ENCODE assay signal across 11 cellular contexts in genomic region chr11:107929611-107930200, GRCh38. TPM values are rescaled to one million over a fixed set of nuclear protein-coding genes. Genes with fewer than 3 reads are reported as not detected.
DNase-seq lines count a peak whose midpoint lies in the region; ATAC-seq, FAIRE-seq and TF ChIP-seq lines count a peak whose summit lies in the region.
"Had no signal": no experiment of that assay in that cellular context is flagged by ENCODE, and none has a peak within 500 bp of the region (broad histone marks: within the 10 kb centered on the region; RNA-seq: fewer than 3 reads in every experiment).

No MANE protein-coding gene starts in this region.

- DNase-seq in activated CD4-positive, alpha-beta T cell treated with anti-CD3 and anti-CD28 coated beads, Interleukin-2, amount 50 U/mL, for 48 hours, result peak; percentile 7 to 13
- no peak for DNase-seq in activated CD4-positive, alpha-beta T cell treated with anti-CD3 and anti-CD28 coated beads, Interleukin-2, amount 50 U/mL, for 1 hour
- DNase-seq in H1 (ENCODE audit: low read depth in 1 of 2, low spot score in 2 of 2) (peak in 1 of 2 experiments; percentile 38), GM20000 (ENCODE audit: low spot score) (no peak), SW 1271 (lab: John Stamatoyannopoulos, UW) (no peak)
- DNase-seq: Calu3 had no signal

- H3K4me3 ChIP-seq in H1 (ENCODE audit: extremely low read depth in 1 of 4, insufficient read depth in 2 of 4, low read depth in 3 of 4, low read length in 4 of 4) (peak overlapping the region; percentile 89 to 98 (median 92)), rectal smooth muscle tissue (ENCODE audit: low read length) (peak overlapping the region; percentile 52)
- H3K4me3 ChIP-seq: K562, SJSA1 had no signal

- H3K56ac ChIP-seq in H1 (replicated peaks; ENCODE audit: insufficient read length, low read depth, low read length), result no peak overlapping the region

- H3K9me3 ChIP-seq in H1 (ENCODE audit: insufficient read depth in 2 of 2, low read depth in 1 of 2, low read length in 1 of 2), result no peaks in the 10 kb centered on the region
- H3K9me3 ChIP-seq: SJSA1 had no signal

- peaks cover 0 to 45% of the 10 kb centered on the region in 2 experiments; a peak in 2 of 4 replicates for H3K79me2 ChIP-seq in H1 (ENCODE audit: control insufficient read depth in 1 of 2, insufficient read depth in 2 of 2, low read length in 2 of 2)

- H4K20me1 ChIP-seq in H1 (replicated peaks in 1 of 2; ENCODE audit: control insufficient read depth in 1 of 2, insufficient read depth in 2 of 2, low read length in 2 of 2), result peaks cover 0 to 3% of the 10 kb centered on the region in 2 experiments

- WGBS in H1 (ENCODE audit: extremely low coverage in 1 of 2, insufficient coverage in 1 of 2, insufficient read length in 1 of 2, insufficient replicate concordance in 2 of 2, low coverage in 1 of 2, low lambda C conversion rate in 2 of 2, missing lambda C conversion rate in 1 of 2), 2 experiments, result 36% methylated on average over 10 of the region's 10 CpGs; no CpG with 5 or more reads in 1 of the 2 experiments

- no peak for TF ChIP-seq POLR2A in H1 (IDR thresholded peaks at IDR 0.05; ENCODE audit: control extremely low read depth in 1 of 2, low read depth in 2 of 2, low read length in 2 of 2)

- no peak overlapping the region for H2BK15ac ChIP-seq in H1 (ENCODE audit: low read length)

- H4K91ac ChIP-seq in H1 (replicated peaks; ENCODE audit: insufficient read length, low read length), result no peak overlapping the region

- peak overlapping the region; percentile 82 to 99 for H3K4me2 ChIP-seq in H1 (ENCODE audit: insufficient read depth in 1 of 2, low read depth in 2 of 2, low read length in 2 of 2)

- TF ChIP-seq EP300 in H1 (IDR thresholded peaks at IDR 0.05; ENCODE audit: borderline replicate concordance in 1 of 2, low read depth in 2 of 2, low read length in 2 of 2), result no peak

- H3K4me1 ChIP-seq in H1 (replicated peaks in 1 of 4; ENCODE audit: control insufficient read depth in 3 of 4, insufficient read depth in 4 of 4, low read length in 3 of 4), result peaks cover 0 to 3% (median under 1%) of the 10 kb centered on the region in 4 experiments; a peak in 5 of 7 replicates
- no peaks in the 10 kb centered on the region for H3K4me1 ChIP-seq in rectal smooth muscle tissue (ENCODE audit: control insufficient read depth, insufficient read depth, low read length)

- H3K23ac ChIP-seq in H1 (ENCODE audit: insufficient read length), result no peak overlapping the region

- H4K5ac ChIP-seq in H1 (ENCODE audit: insufficient read length, low read depth, low read length), result no peak overlapping the region

- peaks cover 6% of the 10 kb centered on the region for H3K23me2 ChIP-seq in H1 (ENCODE audit: low read depth, low read length)

- H2BK5ac ChIP-seq in H1 (ENCODE audit: low read depth, low read length), result no peak overlapping the region

- H4K8ac ChIP-seq in H1 (ENCODE audit: extremely low read depth, insufficient read depth, low read length), result no peak overlapping the region

- H2BK12ac ChIP-seq in H1 (ENCODE audit: low read depth, low read length), result no peak overlapping the region

- H2AFZ ChIP-seq in H1 (ENCODE audit: low read length), result no peak overlapping the region

- H3K27ac ChIP-seq in H1 (ENCODE audit: low read depth, low read length) (peak overlapping the region; percentile 10; the same call in 1 of the 2 replicates), rectal smooth muscle tissue (ENCODE audit: low read depth, low read length) (no peak overlapping the region)
- H3K27ac ChIP-seq: SJSA1 had no signal

- ATAC-seq in HG02973 (IDR thresholded peaks at IDR 0.05; ENCODE audit: unreplicated experiment), result peak; percentile 19
- no peak for ATAC-seq in GM21526 (IDR thresholded peaks at IDR 0.05; ENCODE audit: low FRiP score, unreplicated experiment)
- ATAC-seq: K562 had no signal

- H3K9ac ChIP-seq in H1 (replicated peaks in 1 of 4; ENCODE audit: extremely low read depth in 1 of 4, low read depth in 3 of 4, low read length in 3 of 4) (peak overlapping the region in 3 of 4 experiments; percentile 0 to 70 (median 67); a peak in 3 of 7 replicates), rectal smooth muscle tissue (ENCODE audit: low read length) (no peak overlapping the region)

- H3K36me3 ChIP-seq in H1 (ENCODE audit: control insufficient read depth in 2 of 4, insufficient read depth in 4 of 4, low read length in 3 of 4), result no peaks in the 10 kb centered on the region
- H3K36me3 ChIP-seq in rectal smooth muscle tissue (ENCODE audit: control insufficient read depth, insufficient read depth, low read length), result no peaks in the 10 kb centered on the region
- H3K36me3 ChIP-seq: SJSA1 had no signal

- POLR2A ChIA-PET in H1 (lab: Charles Lee; ENCODE audit: partially characterized antibody), result no interaction called here

- no peak overlapping the region for H3K4ac ChIP-seq in H1 (replicated peaks; ENCODE audit: insufficient read length, low read depth, low read length)

- no peak for FAIRE-seq in H1 (lab: Jason Lieb, UNC)
- FAIRE-seq: K562 had no signal

- CTCF ChIA-PET in H1 (lab: Charles Lee; ENCODE audit: partially characterized antibody), result interaction anchor here (1.2 kb wide), 1 partner anchor 158 kb away, joined by 3 read pairs; no protein-coding TSS in a partner anchor

- TF ChIP-seq RAD21 in H1 (IDR thresholded peaks at IDR 0.05 in 1 of 2, conservative IDR thresholded peaks at IDR 0.05 in 1 of 2; ENCODE audit: low read depth in 2 of 2, low read length in 2 of 2), result no peak

- H2AK5ac ChIP-seq in H1 (ENCODE audit: low read depth, low read length), result no peak overlapping the region

- no peak overlapping the region for H3K14ac ChIP-seq in H1 (ENCODE audit: insufficient read length)

- H3K27me3 ChIP-seq in H1 (replicated peaks in 1 of 4; ENCODE audit: control insufficient read depth in 3 of 4, extremely low read depth in 1 of 4, insufficient read depth in 3 of 4, low read length in 3 of 4) (no peaks in the 10 kb centered on the region), rectal smooth muscle tissue (ENCODE audit: control insufficient read depth, insufficient read depth, low read length) (peaks cover 4% of the 10 kb centered on the region)

- H2BK20ac ChIP-seq in H1 (ENCODE audit: low read length), result no peak overlapping the region

- peaks cover 6% of the 10 kb centered on the region for H3K79me1 ChIP-seq in H1 (ENCODE audit: low read depth, low read length)

- no peak overlapping the region for H3K18ac ChIP-seq in H1 (ENCODE audit: extremely low read depth, low read length)

- H2BK120ac ChIP-seq in H1 (replicated peaks; ENCODE audit: low read depth, low read length), result no peak overlapping the region

- TF ChIP-seq CTCF in H1 (IDR thresholded peaks at IDR 0.05; ENCODE audit: control extremely low read depth in 1 of 3, insufficient read depth in 1 of 3, low read depth in 1 of 3, low read length in 3 of 3), result no peak
- TF ChIP-seq CTCF in GM20000 (IDR thresholded peaks at IDR 0.05; ENCODE audit: extremely low read depth, missing control alignments), result no peak

TF ChIP-seq in H1, 55 proteins besides CTCF, POLR2A, EP300 and RAD21:
- TF ChIP-seq TBP (IDR thresholded peaks at IDR 0.05; ENCODE audit: low read depth, low read length) (no peak), YY1 (IDR thresholded peaks at IDR 0.05; ENCODE audit: low read depth, low read length) (peak; percentile 81), TAF7 (optimal IDR thresholded peaks at IDR 0.05; ENCODE audit: borderline replicate concordance, low read depth, low read length) (no peak), ATF2 (IDR thresholded peaks at IDR 0.05; ENCODE audit: low read length) (no peak), MAFK (IDR thresholded peaks at IDR 0.05; ENCODE audit: low read depth, low read length) (peak; percentile 58; the same call in 1 of the 2 replicates), EGR1 (IDR thresholded peaks at IDR 0.05; ENCODE audit: borderline replicate concordance, low read depth, low read length) (no peak)

RNA-seq across cellular contexts. Expression of gene RAB39A, which starts 1.5 kb away (rescaled TPM):
- total RNA-seq in H1 (2021; fragmentation: NEBNext Ultra II Directional; extraction: Animal tissue kit (Norgen Biotek cat#: 25700)), result 17.9 and 19.1 TPM in 2 replicates
- polyA plus RNA-seq in H1 (2011; rRNA removed), result 6.2 and 7.1 TPM in 2 replicates
- polyA plus RNA-seq in H1 (2011; cell fraction: cytosol; rRNA removed), result 7.5 TPM
- polyA plus RNA-seq in H1 (2011; cell fraction: nucleus; rRNA removed), result 8.9 TPM
- 5.2 to 12.7 TPM (median 7.8 TPM) in 4 replicates for polyA plus RNA-seq in H1 (2012, experiment 1 of 2)
- polyA plus RNA-seq in H1 (2012, experiment 2 of 2), result 2.5 TPM
- 8.4 TPM for polyA plus RNA-seq in H1 (2013, experiment 1 of 2)
- 8.6 TPM for polyA plus RNA-seq in H1 (2013, experiment 2 of 2)
- polyA minus RNA-seq in H1 (2011; rRNA and poly(A)+ RNA removed), result 11.5 and 17.2 TPM in 2 replicates
- 15.8 TPM for polyA minus RNA-seq in H1 (2011; cell fraction: cytosol; rRNA and poly(A)+ RNA removed)
- polyA minus RNA-seq in H1 (2011; cell fraction: nucleus; rRNA and poly(A)+ RNA removed), result 29.2 TPM
- total RNA-seq: Calu3, K562, SJSA1 had no signal
- polyA plus RNA-seq: K562 had no signal

Comparison
In these comparisons a context has a peak if more than half of its experiments do, and no peak if none do; other contexts are left out.
1. DNase-seq: peak in activated CD4-positive, alpha-beta T cell treated with anti-CD3 and anti-CD28 coated beads, Interleukin-2, amount 50 U/mL, for 48 hours (2 of 2); none in activated CD4-positive, alpha-beta T cell treated with anti-CD3 and anti-CD28 coated beads, Interleukin-2, amount 50 U/mL, for 1 hour (single experiment), GM20000 (single experiment) and SW 1271 (0 of 2).